In genomic region chr4:48102303-48102702, GRCh38 we compare ENCODE assay signal across 15 cellular contexts. TPM values are rescaled to one million over a fixed set of nuclear protein-coding genes. Genes with fewer than 3 reads are reported as not detected.
DNase-seq lines count a peak whose midpoint lies in the region; ATAC-seq and TF ChIP-seq lines count a peak whose summit lies in the region.
"Had no signal": no experiment of that assay in that cellular context is flagged by ENCODE, and none has a peak within 500 bp of the region (broad histone marks: within the 10 kb centered on the region; RNA-seq: fewer than 3 reads in every experiment).

No MANE protein-coding gene starts in this region.

- in situ Hi-C loops in Panc1 (cut with HindIII; ENCODE audit: low pct_unique_long_range_greater_than_20kb, low sequenced_read_pairs): no loop called here

- no peaks in the 10 kb centered on the region for H3K27me3 ChIP-seq in left ventricle myocardium inferior (ENCODE audit: low read depth)
- no peaks in the 10 kb centered on the region for H3K27me3 ChIP-seq in Panc1 (ENCODE audit: control insufficient read depth, insufficient read depth, low read length)
- H3K27me3 ChIP-seq: ascending aorta, suprapubic skin had no signal

- DNase-seq in left ventricle myocardium inferior (no peak), Right ventricle myocardium inferior (ENCODE audit: missing footprints) (no peak), Panc1 (ENCODE audit: low read depth, low spot score) (no peak), fibroblast of pulmonary artery (ENCODE audit: low read depth) (no peak), lower leg skin (ENCODE audit: low spot score in 2 of 2) (no peak), NCI-H1694 treated with DMSO at 0.1 percent for 48 hours (lab: John Stamatoyannopoulos, UW) (no peak), HuH-7.5 (ENCODE audit: low spot score) (no peak)
- DNase-seq: dermis blood vessel endothelial cell, DMS 273 treated with DMSO at 0.1 percent for 48 hours, left ventricle myocardium superior, NCI-H1105 treated with DMSO at 0.1 percent for 48 hours, NCI-H2227 treated with DMSO at 0.1 percent for 48 hours had no signal

- H3K9me3 ChIP-seq in left ventricle myocardium inferior (replicated peaks) (no peaks in the 10 kb centered on the region), Panc1 (ENCODE audit: control insufficient read depth, insufficient read depth, low read depth, low read length) (no peaks in the 10 kb centered on the region)
- H3K9me3 ChIP-seq: ascending aorta, suprapubic skin had no signal

- TF ChIP-seq CTCF in left ventricle myocardium inferior (IDR thresholded peaks at IDR 0.05; ENCODE audit: borderline replicate concordance) (peak; percentile 14), Panc1 (IDR thresholded peaks at IDR 0.05) (peak; percentile 3; the same call in 1 of the 2 replicates), fibroblast of pulmonary artery (IDR thresholded peaks at IDR 0.05; ENCODE audit: low read length, missing control alignments) (peak; percentile 5), lower leg skin (IDR thresholded peaks at IDR 0.05) (no peak)

- H3K4me1 ChIP-seq in left ventricle myocardium inferior (no peaks in the 10 kb centered on the region), Panc1 (ENCODE audit: control insufficient read depth, insufficient read depth, low read length) (no peaks in the 10 kb centered on the region)
- H3K4me1 ChIP-seq: ascending aorta, suprapubic skin had no signal

- CTCF ChIA-PET in Panc1 (lab: Charles Lee): no interaction called here

- H3K27ac ChIP-seq in left ventricle myocardium inferior (replicated peaks) (no peak overlapping the region), Panc1 (ENCODE audit: low read length) (no peak overlapping the region)
- H3K27ac ChIP-seq: ascending aorta, suprapubic skin had no signal

- intact Hi-C loops in left ventricle myocardium inferior (cut with micrococcal nuclease) (no loop called here), Right ventricle myocardium inferior (cut with DNase I) (no loop called here), Panc1 (cut with micrococcal nuclease; ENCODE audit: unreplicated experiment) (no loop called here), lower leg skin (cut with DNase I; ENCODE audit: low total_unique reads) (no loop called here)

- no peak for ATAC-seq in Right ventricle myocardium inferior
- no peak for ATAC-seq in Panc1
- ATAC-seq in GM21526 (IDR thresholded peaks at IDR 0.05; ENCODE audit: low FRiP score, unreplicated experiment): no peak
- ATAC-seq: left ventricle myocardium superior had no signal

- WGBS in lower leg skin, 2 donors: 81 to 83% methylated on average over 3 of the region's 3 CpGs

- H3K36me3 ChIP-seq in left ventricle myocardium inferior (no peaks in the 10 kb centered on the region), Panc1 (ENCODE audit: control insufficient read depth, insufficient read depth, low read length) (no peaks in the 10 kb centered on the region)
- H3K36me3 ChIP-seq: ascending aorta, suprapubic skin had no signal

- TF ChIP-seq POLR2A in lower leg skin (IDR thresholded peaks at IDR 0.05): no peak

- no TSS peak for BruUV-seq in Panc1 (replicated peaks; lab: Mats Ljungman, UMichigan)

- POLR2A ChIA-PET in Panc1 (lab: Charles Lee): no interaction called here

- H3K4me3 ChIP-seq in left ventricle myocardium inferior (no peak overlapping the region), Panc1 (ENCODE audit: low read depth in 2 of 2, low read length in 2 of 2) (no peak overlapping the region), fibroblast of pulmonary artery (replicated peaks; ENCODE audit: low read depth, low read length) (no peak overlapping the region), lower leg skin (ENCODE audit: low read depth, poor library complexity, severe bottlenecking) (no peak overlapping the region)
- H3K4me3 ChIP-seq: ascending aorta, suprapubic skin had no signal

RNA-seq across cellular contexts. Expression of gene TXK, which starts 31.7 kb away (rescaled TPM):
- total RNA-seq in left ventricle myocardium inferior (0.71 TPM), Right ventricle myocardium inferior (1.0 TPM), Panc1 (2021; ENCODE audit: unreplicated experiment) (0.26 TPM), lower leg skin (1 to 10 TPM in 3 of 4 donors, under 1 TPM in 1; 0.81 to 3.4 (median 2.2) TPM)
- polyA plus RNA-seq in Panc1 (2012; ENCODE audit: insufficient read length): not detected
- total RNA-seq: ascending aorta had no signal

Comparison
In these comparisons a context has a peak if more than half of its experiments do, and no peak if none do; other contexts are left out.
1. CTCF ChIP-seq: peak in left ventricle myocardium inferior (single experiment), Panc1 (single experiment) and fibroblast of pulmonary artery (single experiment); none in lower leg skin (0 of 3).